Comparison of ENCODE assay signal across 10 cellular contexts in genomic region chr13:113122571-113123225, GRCh38. TPM values are rescaled to one million over a fixed set of nuclear protein-coding genes. Genes with fewer than 3 reads are reported as not detected.
A peak's percentile ranks its signal among the peaks of the same experiment; 100 is the strongest.
DNase-seq lines count a peak whose midpoint lies in the region; ATAC-seq and TF ChIP-seq lines count a peak whose summit lies in the region.
"Had no signal": no experiment of that assay in that cellular context is flagged by ENCODE, and none has a peak within 500 bp of the region (broad histone marks: within the 10 kb centered on the region; RNA-seq: fewer than 3 reads in every experiment).

TSS of gene F10 (plus strand) at chr13:113122799. CDS start at chr13:113122856, 57 bp downstream.

- TF ChIP-seq RAD21 in SK-N-SH (IDR thresholded peaks at IDR 0.05; ENCODE audit: low read length) = no peak; the same call in 1 of the 2 replicates

- no peak for TF ChIP-seq CTCF in SK-N-SH (IDR thresholded peaks at IDR 0.05)
- TF ChIP-seq CTCF in cardiac muscle cell (IDR thresholded peaks at IDR 0.05; ENCODE audit: low read depth, low read length) = no peak
- TF ChIP-seq CTCF in osteocyte (IDR thresholded peaks at IDR 0.05) = no peak
- TF ChIP-seq CTCF in natural killer cell (IDR thresholded peaks at IDR 0.05) = no peak
- no peak for TF ChIP-seq CTCF in CD8-positive, alpha-beta T cell (IDR thresholded peaks at IDR 0.05)

- no peaks in the 10 kb centered on the region for H3K9me3 Mint-ChIP-seq in osteocyte (ENCODE audit: unreplicated experiment)
- no peaks in the 10 kb centered on the region for H3K9me3 Mint-ChIP-seq in natural killer cell
- no peaks in the 10 kb centered on the region for H3K9me3 Mint-ChIP-seq in CD8-positive, alpha-beta T cell
- no peaks in the 10 kb centered on the region for H3K9me3 Mint-ChIP-seq in stimulated activated naive B cell treated with anti-CD40 and anti-IgM and Interleukin-4, amounts not matched to agents 10 μg/mL and 1 μg/mL and 100 μg/mL, for 72 hours

- H3K4me1 Mint-ChIP-seq in osteocyte (ENCODE audit: unreplicated experiment) = peaks cover 13% of the 10 kb centered on the region
- H3K4me1 Mint-ChIP-seq in natural killer cell = no peaks in the 10 kb centered on the region
- H3K4me1 Mint-ChIP-seq in CD8-positive, alpha-beta T cell (ENCODE audit: low read depth) = no peaks in the 10 kb centered on the region
- H3K4me1 Mint-ChIP-seq in stimulated activated naive B cell treated with anti-CD40 and anti-IgM and Interleukin-4, amounts not matched to agents 10 μg/mL and 1 μg/mL and 100 μg/mL, for 72 hours = no peaks in the 10 kb centered on the region

- H3K27me3 Mint-ChIP-seq in osteocyte (ENCODE audit: unreplicated experiment) (peaks cover 5% of the 10 kb centered on the region), natural killer cell (ENCODE audit: low read depth in 2 of 2) (peaks cover 10 to 15% of the 10 kb centered on the region in 2 donors)
- peaks cover 15% of the 10 kb centered on the region for H3K27me3 Mint-ChIP-seq in CD8-positive, alpha-beta T cell (ENCODE audit: low read depth)
- H3K27me3 Mint-ChIP-seq in stimulated activated naive B cell treated with anti-CD40 and anti-IgM and Interleukin-4, amounts not matched to agents 10 μg/mL and 1 μg/mL and 100 μg/mL, for 72 hours = peaks cover 25 to 28% of the 10 kb centered on the region in 2 donors

- 0 out of 4 replicates have a peak, but pooled peaks of 1 of the 2 experiments have one; percentile 25 for TF ChIP-seq EP300 in SK-N-SH (IDR thresholded peaks at IDR 0.05; ENCODE audit: borderline replicate concordance in 1 of 2, low read depth in 1 of 2, low read length in 1 of 2)

- H3K36me3 ChIP-seq in SK-N-SH (replicated peaks in 1 of 2; ENCODE audit: control insufficient read depth in 1 of 2, insufficient read depth in 2 of 2, low read length in 1 of 2) (no peaks in the 10 kb centered on the region), cardiac muscle cell (no peaks in the 10 kb centered on the region)
- H3K36me3 ChIP-seq in CD8-positive, alpha-beta T cell (ENCODE audit: insufficient read depth, low read length) = no peaks in the 10 kb centered on the region

- H3K9ac ChIP-seq in SK-N-SH = no peak within 1 kb of the TSS

- H3K9me2 ChIP-seq in SK-N-SH = no peaks in the 10 kb centered on the region

- H3F3A ChIP-seq in SK-N-SH (replicated peaks; ENCODE audit: insufficient read depth) = no peaks in the 10 kb centered on the region

- no peaks in the 10 kb centered on the region for H4K20me1 ChIP-seq in SK-N-SH (ENCODE audit: insufficient read depth)

- no peak within 1 kb of the TSS for H3K4me3 Mint-ChIP-seq in osteocyte (ENCODE audit: unreplicated experiment)
- H3K4me3 Mint-ChIP-seq in natural killer cell = no peak within 1 kb of the TSS
- no peak within 1 kb of the TSS for H3K4me3 Mint-ChIP-seq in CD8-positive, alpha-beta T cell
- no peak within 1 kb of the TSS for H3K4me3 Mint-ChIP-seq in stimulated activated naive B cell treated with anti-CD40 and anti-IgM and Interleukin-4, amounts not matched to agents 10 μg/mL and 1 μg/mL and 100 μg/mL, for 72 hours

- POLR2A ChIA-PET in SK-N-SH (lab: Yijun Ruan, JAX) = interaction anchor here (0.9 to 1.1 kb wide), 2 partner anchors 31 to 86 kb away, joined by 3 read pairs; partner anchors contain the start of genes CUL4A and PCID2
- POLR2A ChIA-PET in CD8-positive, alpha-beta T cell (lab: Charles Lee) = no interaction called here

- CTCF ChIA-PET in SK-N-SH (lab: Yijun Ruan, JAX) = interaction anchor here (0.7 to 1.0 kb wide), 2 partner anchors 52 to 180 kb away, joined by 3 to 7 read pairs; no protein-coding TSS in a partner anchor
- CTCF ChIA-PET in CD8-positive, alpha-beta T cell (lab: Charles Lee) = no interaction called here

- H3K27me3 ChIP-seq in SK-N-SH (ENCODE audit: insufficient read depth) (no peaks in the 10 kb centered on the region), cardiac muscle cell (peaks cover 63% of the 10 kb centered on the region)
- no peaks in the 10 kb centered on the region for H3K27me3 ChIP-seq in CD8-positive, alpha-beta T cell (ENCODE audit: insufficient read depth, low read length)

- H3K27ac Mint-ChIP-seq in osteocyte (ENCODE audit: unreplicated experiment) (peak within 1 kb of the TSS; percentile 41), natural killer cell (no peak within 1 kb of the TSS)
- no peak within 1 kb of the TSS for H3K27ac Mint-ChIP-seq in CD8-positive, alpha-beta T cell
- H3K27ac Mint-ChIP-seq in stimulated activated naive B cell treated with anti-CD40 and anti-IgM and Interleukin-4, amounts not matched to agents 10 μg/mL and 1 μg/mL and 100 μg/mL, for 72 hours = no peak within 1 kb of the TSS

- H3K27ac ChIP-seq in SK-N-SH (ENCODE audit: low read depth in 2 of 2, low read length in 1 of 2) = peak within 1 kb of the TSS in 1 of 2 experiments; percentile 75; a peak in 2 of 4 replicates
- no peak within 1 kb of the TSS for H3K27ac ChIP-seq in cardiac muscle cell
- H3K27ac ChIP-seq in CD8-positive, alpha-beta T cell (ENCODE audit: low read depth, low read length) = no peak within 1 kb of the TSS

- ATAC-seq in natural killer cell (no peak), GM18517 (IDR thresholded peaks at IDR 0.05; ENCODE audit: unreplicated experiment) (no peak)
- no peak for ATAC-seq in CD8-positive, alpha-beta T cell
- ATAC-seq in stimulated activated naive B cell treated with anti-CD40 and anti-IgM and Interleukin-4, amounts not matched to agents 10 μg/mL and 1 μg/mL and 100 μg/mL, for 72 hours (replicated peaks) = no peak
- ATAC-seq: esophagus mucosa had no signal

- H3K36me3 Mint-ChIP-seq in osteocyte (ENCODE audit: unreplicated experiment) = no peaks in the 10 kb centered on the region
- no peaks in the 10 kb centered on the region for H3K36me3 Mint-ChIP-seq in natural killer cell
- H3K36me3 Mint-ChIP-seq in CD8-positive, alpha-beta T cell = no peaks in the 10 kb centered on the region
- no peaks in the 10 kb centered on the region for H3K36me3 Mint-ChIP-seq in stimulated activated naive B cell treated with anti-CD40 and anti-IgM and Interleukin-4, amounts not matched to agents 10 μg/mL and 1 μg/mL and 100 μg/mL, for 72 hours

- 35% methylated on average over 10 of the region's 22 CpGs for WGBS in SK-N-SH (ENCODE audit: low lambda C conversion rate)

- H3K9me3 ChIP-seq in SK-N-SH (no peaks in the 10 kb centered on the region), cardiac muscle cell (ENCODE audit: low read depth) (no peaks in the 10 kb centered on the region)
- no peaks in the 10 kb centered on the region for H3K9me3 ChIP-seq in CD8-positive, alpha-beta T cell (ENCODE audit: low read length)

- peak within 1 kb of the TSS; percentile 62; the same call in 1 of the 2 replicates for H3K4me2 ChIP-seq in SK-N-SH

- H3K4me1 ChIP-seq in SK-N-SH (ENCODE audit: control insufficient read depth in 1 of 2, insufficient read depth in 2 of 2, low read depth in 1 of 2, low read length in 1 of 2) = peaks cover 0 to 24% of the 10 kb centered on the region in 2 experiments; a peak in 1 of 4 replicates
- peaks cover 8% of the 10 kb centered on the region for H3K4me1 ChIP-seq in cardiac muscle cell (ENCODE audit: low read depth)
- H3K4me1 ChIP-seq in CD8-positive, alpha-beta T cell (ENCODE audit: insufficient read depth, low read length) = no peaks in the 10 kb centered on the region

- no peaks in the 10 kb centered on the region for H3K79me2 ChIP-seq in SK-N-SH (ENCODE audit: insufficient read depth)

- H2AFZ ChIP-seq in SK-N-SH (ENCODE audit: low read depth) = peak within 1 kb of the TSS; percentile 29; the same call in 1 of the 2 replicates

- H3K4me3 ChIP-seq in SK-N-SH (ENCODE audit: low read depth in 2 of 2, low read length in 1 of 2) = peak within 1 kb of the TSS; percentile 44 to 52
- no peak within 1 kb of the TSS for H3K4me3 ChIP-seq in cardiac muscle cell
- H3K4me3 ChIP-seq in CD8-positive, alpha-beta T cell (ENCODE audit: low read depth, low read length) = no peak within 1 kb of the TSS

- DNase-seq in AG20443 (ENCODE audit: low spot score) = peak; percentile 92
- peak; percentile 96 for DNase-seq in SK-N-SH
- peak; percentile 52 to 78 for DNase-seq in cardiac muscle cell (ENCODE audit: low read depth in 1 of 2, low spot score in 1 of 2)
- peak; percentile 84 for DNase-seq in osteocyte (ENCODE audit: extremely low spot score, unreplicated experiment)
- no peak for DNase-seq in natural killer cell
- no peak for DNase-seq in CD8-positive, alpha-beta T cell
- no peak for DNase-seq in stimulated activated naive B cell treated with anti-CD40 and anti-IgM and Interleukin-4, amounts not matched to agents 10 μg/mL and 1 μg/mL and 100 μg/mL, for 72 hours
- DNase-seq: DMS153 had no signal

- intact Hi-C loops in natural killer cell (cut with micrococcal nuclease) = no loop called here
- intact Hi-C loops in CD8-positive, alpha-beta T cell (cut with DNase I, micrococcal nuclease) = no loop called here

TF ChIP-seq in SK-N-SH, 30 proteins besides CTCF, POLR2A, EP300 and RAD21 (continues in another document):
- TF ChIP-seq GATA2 (CRISPR knock-in tag; IDR thresholded peaks at IDR 0.05) = peak; percentile 53
- peak; percentile 26; the same call in 1 of the 2 replicates for TF ChIP-seq RCOR1 (IDR thresholded peaks at IDR 0.05; ENCODE audit: low read length)
- TF ChIP-seq FOXJ3 (CRISPR knock-in tag; IDR thresholded peaks at IDR 0.05) = no peak
- TF ChIP-seq NRF1 (IDR thresholded peaks at IDR 0.05; ENCODE audit: low read depth, low read length) = no peak
- TF ChIP-seq RFX5 (IDR thresholded peaks at IDR 0.05; ENCODE audit: low read length) = peak; percentile 77
- TF ChIP-seq POLR2AphosphoS5 (IDR thresholded peaks at IDR 0.05; ENCODE audit: low read depth, low read length) = no peak
- no peak for TF ChIP-seq ZBTB33 (IDR thresholded peaks at IDR 0.05; ENCODE audit: borderline replicate concordance, low read depth)
- no peak for TF ChIP-seq TEAD4 (IDR thresholded peaks at IDR 0.05; ENCODE audit: borderline replicate concordance, insufficient read depth)

RNA-seq across cellular contexts. Expression of gene F10, which starts in this region (rescaled TPM):
- polyA plus RNA-seq in SK-N-SH (2012; rRNA removed) (12.5 and 12.8 TPM in 2 replicates), cardiac muscle cell (4.0 and 6.6 TPM in 2 replicates)
- 5.8 and 9.9 TPM in 2 replicates for polyA plus RNA-seq in SK-N-SH (2012; cell fraction: cytosol; rRNA removed)
- polyA plus RNA-seq in SK-N-SH (2012; cell fraction: nucleus; rRNA removed) = 8.1 and 9.1 TPM in 2 replicates
- total RNA-seq in cardiac muscle cell (5.5 and 6.6 TPM in 2 replicates), osteocyte (1.8 and 2.0 TPM in 2 replicates), natural killer cell (not detected)
- not detected for total RNA-seq in CD8-positive, alpha-beta T cell

Comparison
In these comparisons a context has a peak if more than half of its experiments do, and no peak if none do; other contexts are left out.
1. DNase-seq: peak in AG20443 (single experiment), SK-N-SH (single experiment), cardiac muscle cell (2 of 2) and osteocyte (single experiment); none in natural killer cell (single experiment), CD8-positive, alpha-beta T cell (0 of 7) and stimulated activated naive B cell treated with anti-CD40 and anti-IgM and Interleukin-4, amounts not matched to agents 10 μg/mL and 1 μg/mL and 100 μg/mL, for 72 hours (single experiment).
2. H3K4me3 ChIP-seq: peak in SK-N-SH (2 of 2); none in cardiac muscle cell (single experiment) and CD8-positive, alpha-beta T cell (single experiment).